ENCODE assay signal across 19 cellular contexts in genomic region chr10:599767-600166, GRCh38.
"Had no signal": no experiment of that assay in that cellular context is flagged by ENCODE, and none has a peak within 500 bp of the region (broad histone marks: within the 10 kb centered on the region; RNA-seq: fewer than 3 reads in every experiment).

No MANE protein-coding gene starts in this region.

- H3K4me1 ChIP-seq: prostate gland had no signal

- H3K27ac ChIP-seq: prostate gland, suprapubic skin had no signal

- DNase-seq: activated B cell treated with CpG ODN at 0.5 μM for 24 hours; activated CD4-positive, alpha-beta memory T cell treated with anti-CD3 and anti-CD28 coated beads, Interleukin-2, amount 10 ng/mL, durations not matched to agents 7 days and 5 days; activated CD4-positive, alpha-beta T cell treated with anti-CD3 and anti-CD28 coated beads for 48 hours; activated CD8-positive, alpha-beta memory T cell treated with anti-CD3 and anti-CD28 coated beads, Interleukin-2, amount 10 ng/mL, durations not matched to agents 7 days and 5 days; activated naive CD8-positive, alpha-beta T cell treated with anti-CD3 and anti-CD28 coated beads for 36 hours; amniotic stem cell; cortex of kidney; immature natural killer cell; left ventricle myocardium superior; nucleus accumbens; small intestine; stimulated activated CD4-positive, alpha-beta T cell treated with anti-CD3 and anti-CD28 coated beads, Interleukin-4, amount 100 ng/mL, for 1 hour; stimulated activated naive CD8-positive, alpha-beta T cell treated with anti-CD3 and anti-CD28 coated beads, Interleukin-15, amount 100 ng/mL, for 72 hours; T-helper 1 cell; T-helper 9 cell had no signal

- H3K4me3 ChIP-seq: prostate gland, right atrium auricular region, suprapubic skin had no signal

- H3K9me3 ChIP-seq: prostate gland, right atrium auricular region, suprapubic skin had no signal

- H3K27me3 ChIP-seq: right atrium auricular region, suprapubic skin had no signal

- H3K36me3 ChIP-seq: prostate gland, right atrium auricular region, suprapubic skin had no signal

- ATAC-seq: activated CD8-positive, alpha-beta memory T cell treated with anti-CD3 and anti-CD28 coated beads, Interleukin-2, amount 10 ng/mL, durations not matched to agents 7 days and 5 days; natural killer cell treated with Interleukin-12 subunit alpha and Interleukin-12 subunit beta and Interleukin-15 and Interleukin-18, amount 100 ng/mL, for 72 hours; stimulated activated naive CD8-positive, alpha-beta T cell treated with anti-CD3 and anti-CD28 coated beads, Interleukin-15, amount 100 ng/mL, for 72 hours had no signal
